In the genomic region with DNA sequence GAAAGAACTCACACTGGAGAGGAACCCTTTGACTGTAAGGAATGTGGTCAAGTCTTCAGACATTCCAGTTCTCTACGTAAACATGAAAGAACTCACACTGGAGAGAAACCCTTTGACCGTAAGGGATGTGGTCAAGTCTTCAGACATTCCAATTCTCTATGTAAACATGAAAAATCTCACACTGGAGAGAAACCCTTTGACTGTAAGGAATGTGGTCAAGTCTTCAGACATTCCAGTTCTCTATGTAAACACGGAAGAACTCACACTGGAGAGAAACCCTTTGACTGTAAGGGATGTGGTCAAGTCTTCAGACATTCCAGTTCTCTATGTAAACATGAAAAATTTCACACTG, we compare ENCODE assay signal across 32 cellular contexts. TPM values are rescaled to one million over a fixed set of nuclear protein-coding genes. Genes with fewer than 3 reads are reported as not detected.
DNase-seq lines count a peak whose midpoint lies in the region; ATAC-seq, FAIRE-seq and TF ChIP-seq lines count a peak whose summit lies in the region.
"Had no signal": no experiment of that assay in that cellular context is flagged by ENCODE, and none has a peak within 500 bp of the region (broad histone marks: within the 10 kb centered on the region; RNA-seq: fewer than 3 reads in every experiment).

No MANE protein-coding gene starts in this region.

- H3K9ac ChIP-seq in BLaER1: no peak overlapping the region

- peak; percentile 25 for DNase-seq in LHCN-M2 (ENCODE audit: low read depth)
- peak; percentile 2 for DNase-seq in bronchial epithelial cell (ENCODE audit: low read depth)
- peak; percentile 20 for DNase-seq in kidney tubule cell (ENCODE audit: low spot score)
- no peak for DNase-seq in dorsolateral prefrontal cortex
- DNase-seq in UCSD-AML1 (lab: John Stamatoyannopoulos, UW; ENCODE audit: unreplicated experiment): no peak
- no peak for DNase-seq in stimulated activated CD8-positive, alpha-beta memory T cell treated with anti-CD3 and anti-CD28 coated beads, Interleukin-4, amount 100 ng/mL, for 48 hours
- DNase-seq: activated CD4-positive, alpha-beta T cell treated with anti-CD3 and anti-CD28 coated beads, Interleukin-2, amount 50 U/mL, for 4 hours; activated naive CD4-positive, alpha-beta T cell treated with Interleukin-2 at 50 U/mL for 16 hours; brain microvascular endothelial cell; gastrocnemius medialis; HFFc6; hippocampal formation; left ventricle myocardium inferior; midbrain; naive thymus-derived CD8-positive, alpha-beta T cell; NCI-H1105; NCI-H1930; NCI-H524 treated with DMSO at 0.1 percent for 48 hours; nucleus accumbens; Peyer's patch; stimulated activated naive CD8-positive, alpha-beta T cell treated with anti-CD3 and anti-CD28 coated beads, Interleukin-15, amount 100 ng/mL, for 72 hours; thyroid gland had no signal

- H3K36me3 ChIP-seq in BLaER1 (peaks cover 98% of the 10 kb centered on the region), bronchial epithelial cell (ENCODE audit: control insufficient read depth, insufficient read depth, low read length) (peaks cover 6% of the 10 kb centered on the region)

- peak overlapping the region; percentile 2; the same call in 1 of the 2 replicates for H3K4me3 ChIP-seq in BLaER1
- no peak overlapping the region for H3K4me3 ChIP-seq in bronchial epithelial cell (ENCODE audit: low read depth, low read length)
- no peak overlapping the region for H3K4me3 ChIP-seq in dorsolateral prefrontal cortex
- H3K4me3 ChIP-seq: esophagus muscularis mucosa, left ventricle myocardium inferior, Peyer's patch, prostate gland, SJCRH30, thyroid gland had no signal

- no peak overlapping the region for H3K27ac ChIP-seq in BLaER1
- no peak overlapping the region for H3K27ac ChIP-seq in dorsolateral prefrontal cortex
- H3K27ac ChIP-seq: brain microvascular endothelial cell, esophagus muscularis mucosa, gastrocnemius medialis, left ventricle myocardium inferior, Peyer's patch, prostate gland, SJCRH30, thyroid gland had no signal

- intact Hi-C loops in dorsolateral prefrontal cortex (cut with DNase I): no loop called here

- no peaks in the 10 kb centered on the region for H4K20me1 ChIP-seq in BLaER1

- H3K27me3 ChIP-seq in BLaER1: no peaks in the 10 kb centered on the region
- no peaks in the 10 kb centered on the region for H3K27me3 ChIP-seq in bronchial epithelial cell (ENCODE audit: control insufficient read depth, insufficient read depth, low read length)
- H3K27me3 ChIP-seq in dorsolateral prefrontal cortex: no peaks in the 10 kb centered on the region
- H3K27me3 ChIP-seq: brain microvascular endothelial cell, esophagus muscularis mucosa, Peyer's patch, SJCRH30, thyroid gland had no signal

- H3K4me2 ChIP-seq in BLaER1: no peak overlapping the region

- no peak for ATAC-seq in GM19463 (IDR thresholded peaks at IDR 0.05; ENCODE audit: unreplicated experiment)
- ATAC-seq: gastrocnemius medialis; naive thymus-derived CD8-positive, alpha-beta T cell; stimulated activated naive CD8-positive, alpha-beta T cell treated with anti-CD3 and anti-CD28 coated beads, Interleukin-15, amount 100 ng/mL, for 72 hours had no signal

- no peak for TF ChIP-seq CTCF in bronchial epithelial cell (IDR thresholded peaks at IDR 0.05; ENCODE audit: insufficient read depth, low read length, severe bottlenecking)
- no peak for TF ChIP-seq CTCF in dorsolateral prefrontal cortex (IDR thresholded peaks at IDR 0.05 in 54 of 56, conservative IDR thresholded peaks at IDR 0.05 in 2 of 56; ENCODE audit: low read depth in 1 of 56, partially characterized antibody in 56 of 56)

- no peaks in the 10 kb centered on the region for H3K4me1 ChIP-seq in BLaER1
- H3K4me1 ChIP-seq: esophagus muscularis mucosa, gastrocnemius medialis, left ventricle myocardium inferior, Peyer's patch, prostate gland, SJCRH30, thyroid gland had no signal

- no peak for FAIRE-seq in bronchial epithelial cell (lab: Jason Lieb, UNC)
- FAIRE-seq: colon, GM18507 had no signal

- peaks cover 100% of the 10 kb centered on the region for H3K9me3 ChIP-seq in BLaER1

RNA-seq across cellular contexts. Expression of a gene that starts 32.6 kb away (rescaled TPM):
- total RNA-seq in LHCN-M2 (2014; rRNA removed): 26.7 and 33.8 TPM in 2 replicates
- polyA plus RNA-seq in LHCN-M2 (2012): 19.9 TPM
- total RNA-seq in bronchial epithelial cell: 19.7 and 23.2 TPM in 2 replicates
- 100 to 1,000 TPM in 95 of 120 experiments, 10 to 100 TPM in 25; 64.6 to 182 (median 123) TPM for total RNA-seq in dorsolateral prefrontal cortex

RNA-seq across cellular contexts. Expression of a gene that starts 50.2 kb away (rescaled TPM):
- total RNA-seq in LHCN-M2 (2014; rRNA removed) (not detected in 2 replicates), bronchial epithelial cell (under 0.01 TPM in 1 of 2 replicates, not detected in the other), dorsolateral prefrontal cortex (10 to 100 TPM in 84 of 120 experiments, 1 to 10 TPM in 36; 6.8 to 16.9 (median 11.4) TPM)
- not detected for polyA plus RNA-seq in LHCN-M2 (2012)
- total RNA-seq: A673; gastrocnemius medialis; HFFc6; MCF 10A; naive thymus-derived CD8-positive, alpha-beta T cell; SJCRH30 had no signal
- polyA plus RNA-seq: IgD-negative memory B cell; naive thymus-derived CD8-positive, alpha-beta T cell had no signal

Comparison
In these comparisons a context has a peak if more than half of its experiments do, and no peak if none do; other contexts are left out.
1. DNase-seq: peak in LHCN-M2 (single experiment), bronchial epithelial cell (single experiment) and kidney tubule cell (single experiment); none in dorsolateral prefrontal cortex (0 of 10), UCSD-AML1 (single experiment) and stimulated activated CD8-positive, alpha-beta memory T cell treated with anti-CD3 and anti-CD28 coated beads, Interleukin-4, amount 100 ng/mL, for 48 hours (single experiment).